In the genomic region with DNA sequence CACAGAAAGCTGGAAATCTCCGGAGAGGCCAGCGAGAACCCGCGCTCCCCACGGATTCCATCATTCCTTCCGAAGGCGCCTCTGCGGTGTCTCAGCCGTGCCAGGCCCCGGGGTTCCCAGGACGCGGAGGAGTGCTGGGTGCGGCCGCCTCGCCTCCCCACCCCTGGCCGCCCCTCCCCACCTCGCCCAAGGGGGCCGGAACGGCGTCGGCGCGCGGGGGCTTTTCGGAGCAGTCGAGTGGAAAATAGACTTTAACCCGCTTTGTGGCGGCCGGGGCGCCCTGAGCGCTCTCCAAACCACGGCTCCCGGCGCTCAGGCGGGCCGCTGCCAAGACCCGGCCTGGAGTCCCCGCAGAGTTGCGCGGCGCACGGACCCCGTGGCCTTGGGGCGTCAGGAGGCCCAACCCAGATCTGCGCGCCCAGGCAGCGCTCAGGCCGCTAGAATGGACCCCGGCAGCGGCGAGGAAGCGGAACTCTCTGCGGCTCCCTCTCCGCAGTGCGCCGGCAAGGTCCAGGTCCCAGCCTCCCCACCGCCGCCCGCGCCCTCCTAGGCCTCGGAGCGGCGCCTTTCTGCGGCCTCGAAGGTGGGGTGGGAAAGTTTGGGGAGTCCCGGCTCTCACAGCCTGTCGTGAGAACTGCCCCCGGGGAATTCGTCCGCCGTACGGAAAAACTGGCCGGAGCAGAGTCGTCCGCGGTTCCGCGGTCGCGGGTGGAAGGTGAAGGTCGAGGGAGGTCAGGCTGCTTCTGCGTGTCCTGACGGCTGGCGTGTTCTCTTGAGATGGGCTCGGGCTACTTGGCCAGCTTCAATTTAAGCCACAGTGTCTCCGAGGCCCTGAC, we compare ENCODE assay signal across 1 cellular context.
A peak's percentile ranks its signal among the peaks of the same experiment; 100 is the strongest.
TF ChIP-seq lines count a peak whose summit lies in the region.

No MANE protein-coding gene starts in this region.

TF ChIP-seq in HepG2, 621 proteins besides CTCF, POLR2A, EP300 and RAD21 (continued from another document and continues in another):
- TF ChIP-seq, protein P1, sequence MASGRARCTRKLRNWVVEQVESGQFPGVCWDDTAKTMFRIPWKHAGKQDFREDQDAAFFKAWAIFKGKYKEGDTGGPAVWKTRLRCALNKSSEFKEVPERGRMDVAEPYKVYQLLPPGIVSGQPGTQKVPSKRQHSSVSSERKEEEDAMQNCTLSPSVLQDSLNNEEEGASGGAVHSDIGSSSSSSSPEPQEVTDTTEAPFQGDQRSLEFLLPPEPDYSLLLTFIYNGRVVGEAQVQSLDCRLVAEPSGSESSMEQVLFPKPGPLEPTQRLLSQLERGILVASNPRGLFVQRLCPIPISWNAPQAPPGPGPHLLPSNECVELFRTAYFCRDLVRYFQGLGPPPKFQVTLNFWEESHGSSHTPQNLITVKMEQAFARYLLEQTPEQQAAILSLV (CRISPR knock-in tag; IDR thresholded peaks at IDR 0.05; ENCODE audit: borderline replicate concordance), result peak; percentile 68; the same call in 1 of the 2 replicates
- TF ChIP-seq FLYWCH1 (CRISPR knock-in tag; IDR thresholded peaks at IDR 0.05) (no peak), ZNF780A (CRISPR knock-in tag; IDR thresholded peaks at IDR 0.05) (no peak), PHF5A (CRISPR knock-in tag; IDR thresholded peaks at IDR 0.05; ENCODE audit: low read depth, unreplicated experiment) (no peak), ZNF557 (CRISPR knock-in tag; IDR thresholded peaks at IDR 0.05) (0 out of 2 replicates have a peak, but pooled peaks have one; percentile 24), POLR2G (IDR thresholded peaks at IDR 0.05; ENCODE audit: low read depth, low read length) (peak; percentile 39; the same call in 1 of the 2 replicates), ZNF567 (CRISPR knock-in tag; IDR thresholded peaks at IDR 0.05; ENCODE audit: borderline replicate concordance) (peak; percentile 39; the same call in 1 of the 2 replicates), DNMT1 (CRISPR knock-in tag; IDR thresholded peaks at IDR 0.05) (no peak), SOX6 (IDR thresholded peaks at IDR 0.05) (no peak), SOX6 (CRISPR knock-in tag; IDR thresholded peaks at IDR 0.05) (peak; percentile 63), ZMYM3 (CRISPR knock-in tag; IDR thresholded peaks at IDR 0.05) (peak; percentile 81), ZNF75D (CRISPR knock-in tag; IDR thresholded peaks at IDR 0.05; ENCODE audit: borderline replicate concordance) (no peak), TBX2 (CRISPR knock-in tag; IDR thresholded peaks at IDR 0.05; ENCODE audit: borderline replicate concordance) (peak; percentile 68; the same call in 1 of the 2 replicates), MZF1 (CRISPR knock-in tag; IDR thresholded peaks at IDR 0.05; ENCODE audit: borderline replicate concordance) (0 out of 2 replicates have a peak, but pooled peaks have one; percentile 27), ZFYVE20 (CRISPR knock-in tag; IDR thresholded peaks at IDR 0.05; ENCODE audit: borderline replicate concordance, low read depth) (no peak), ZSCAN12 (CRISPR knock-in tag; IDR thresholded peaks at IDR 0.05) (no peak), ZNF839 (CRISPR knock-in tag; IDR thresholded peaks at IDR 0.05; ENCODE audit: borderline replicate concordance) (no peak), RFXANK (CRISPR knock-in tag; IDR thresholded peaks at IDR 0.05) (peak; percentile 58; the same call in 1 of the 2 replicates), ATF1 (CRISPR knock-in tag; IDR thresholded peaks at IDR 0.05) (no peak)
- TF ChIP-seq, protein P2, sequence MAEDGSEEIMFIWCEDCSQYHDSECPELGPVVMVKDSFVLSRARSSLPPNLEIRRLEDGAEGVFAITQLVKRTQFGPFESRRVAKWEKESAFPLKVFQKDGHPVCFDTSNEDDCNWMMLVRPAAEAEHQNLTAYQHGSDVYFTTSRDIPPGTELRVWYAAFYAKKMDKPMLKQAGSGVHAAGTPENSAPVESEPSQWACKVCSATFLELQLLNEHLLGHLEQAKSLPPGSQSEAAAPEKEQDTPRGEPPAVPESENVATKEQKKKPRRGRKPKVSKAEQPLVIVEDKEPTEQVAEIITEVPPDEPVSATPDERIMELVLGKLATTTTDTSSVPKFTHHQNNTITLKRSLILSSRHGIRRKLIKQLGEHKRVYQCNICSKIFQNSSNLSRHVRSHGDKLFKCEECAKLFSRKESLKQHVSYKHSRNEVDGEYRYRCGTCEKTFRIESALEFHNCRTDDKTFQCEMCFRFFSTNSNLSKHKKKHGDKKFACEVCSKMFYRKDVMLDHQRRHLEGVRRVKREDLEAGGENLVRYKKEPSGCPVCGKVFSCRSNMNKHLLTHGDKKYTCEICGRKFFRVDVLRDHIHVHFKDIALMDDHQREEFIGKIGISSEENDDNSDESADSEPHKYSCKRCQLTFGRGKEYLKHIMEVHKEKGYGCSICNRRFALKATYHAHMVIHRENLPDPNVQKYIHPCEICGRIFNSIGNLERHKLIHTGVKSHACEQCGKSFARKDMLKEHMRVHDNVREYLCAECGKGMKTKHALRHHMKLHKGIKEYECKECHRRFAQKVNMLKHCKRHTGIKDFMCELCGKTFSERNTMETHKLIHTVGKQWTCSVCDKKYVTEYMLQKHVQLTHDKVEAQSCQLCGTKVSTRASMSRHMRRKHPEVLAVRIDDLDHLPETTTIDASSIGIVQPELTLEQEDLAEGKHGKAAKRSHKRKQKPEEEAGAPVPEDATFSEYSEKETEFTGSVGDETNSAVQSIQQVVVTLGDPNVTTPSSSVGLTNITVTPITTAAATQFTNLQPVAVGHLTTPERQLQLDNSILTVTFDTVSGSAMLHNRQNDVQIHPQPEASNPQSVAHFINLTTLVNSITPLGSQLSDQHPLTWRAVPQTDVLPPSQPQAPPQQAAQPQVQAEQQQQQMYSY (CRISPR knock-in tag; IDR thresholded peaks at IDR 0.05), result peak; percentile 100
- TF ChIP-seq, protein P3, sequence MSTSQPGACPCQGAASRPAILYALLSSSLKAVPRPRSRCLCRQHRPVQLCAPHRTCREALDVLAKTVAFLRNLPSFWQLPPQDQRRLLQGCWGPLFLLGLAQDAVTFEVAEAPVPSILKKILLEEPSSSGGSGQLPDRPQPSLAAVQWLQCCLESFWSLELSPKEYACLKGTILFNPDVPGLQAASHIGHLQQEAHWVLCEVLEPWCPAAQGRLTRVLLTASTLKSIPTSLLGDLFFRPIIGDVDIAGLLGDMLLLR (CRISPR knock-in tag; IDR thresholded peaks at IDR 0.05), result peak; percentile 87; the same call in 1 of the 2 replicates
- TF ChIP-seq, protein P4, sequence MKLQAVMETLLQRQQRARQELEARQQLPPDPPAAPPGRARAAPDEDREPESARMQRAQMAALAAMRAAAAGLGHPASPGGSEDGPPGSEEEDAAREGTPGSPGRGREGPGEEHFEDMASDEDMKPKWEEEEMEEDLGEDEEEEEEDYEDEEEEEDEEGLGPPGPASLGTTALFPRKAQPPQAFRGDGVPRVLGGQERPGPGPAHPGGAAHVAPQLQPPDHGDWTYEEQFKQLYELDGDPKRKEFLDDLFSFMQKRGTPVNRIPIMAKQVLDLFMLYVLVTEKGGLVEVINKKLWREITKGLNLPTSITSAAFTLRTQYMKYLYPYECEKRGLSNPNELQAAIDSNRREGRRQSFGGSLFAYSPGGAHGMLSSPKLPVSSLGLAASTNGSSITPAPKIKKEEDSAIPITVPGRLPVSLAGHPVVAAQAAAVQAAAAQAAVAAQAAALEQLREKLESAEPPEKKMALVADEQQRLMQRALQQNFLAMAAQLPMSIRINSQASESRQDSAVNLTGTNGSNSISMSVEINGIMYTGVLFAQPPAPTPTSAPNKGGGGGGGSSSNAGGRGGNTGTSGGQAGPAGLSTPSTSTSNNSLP (IDR thresholded peaks at IDR 0.05; ENCODE audit: low read depth, low read length), result no peak
- TF ChIP-seq, protein P5, sequence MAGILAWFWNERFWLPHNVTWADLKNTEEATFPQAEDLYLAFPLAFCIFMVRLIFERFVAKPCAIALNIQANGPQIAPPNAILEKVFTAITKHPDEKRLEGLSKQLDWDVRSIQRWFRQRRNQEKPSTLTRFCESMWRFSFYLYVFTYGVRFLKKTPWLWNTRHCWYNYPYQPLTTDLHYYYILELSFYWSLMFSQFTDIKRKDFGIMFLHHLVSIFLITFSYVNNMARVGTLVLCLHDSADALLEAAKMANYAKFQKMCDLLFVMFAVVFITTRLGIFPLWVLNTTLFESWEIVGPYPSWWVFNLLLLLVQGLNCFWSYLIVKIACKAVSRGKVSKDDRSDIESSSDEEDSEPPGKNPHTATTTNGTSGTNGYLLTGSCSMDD (CRISPR knock-in tag; IDR thresholded peaks at IDR 0.05), result no peak
- TF ChIP-seq, protein P6, sequence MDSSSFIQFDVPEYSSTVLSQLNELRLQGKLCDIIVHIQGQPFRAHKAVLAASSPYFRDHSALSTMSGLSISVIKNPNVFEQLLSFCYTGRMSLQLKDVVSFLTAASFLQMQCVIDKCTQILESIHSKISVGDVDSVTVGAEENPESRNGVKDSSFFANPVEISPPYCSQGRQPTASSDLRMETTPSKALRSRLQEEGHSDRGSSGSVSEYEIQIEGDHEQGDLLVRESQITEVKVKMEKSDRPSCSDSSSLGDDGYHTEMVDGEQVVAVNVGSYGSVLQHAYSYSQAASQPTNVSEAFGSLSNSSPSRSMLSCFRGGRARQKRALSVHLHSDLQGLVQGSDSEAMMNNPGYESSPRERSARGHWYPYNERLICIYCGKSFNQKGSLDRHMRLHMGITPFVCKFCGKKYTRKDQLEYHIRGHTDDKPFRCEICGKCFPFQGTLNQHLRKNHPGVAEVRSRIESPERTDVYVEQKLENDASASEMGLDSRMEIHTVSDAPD (CRISPR knock-in tag; IDR thresholded peaks at IDR 0.05), result peak; percentile 84
- TF ChIP-seq, protein P7, sequence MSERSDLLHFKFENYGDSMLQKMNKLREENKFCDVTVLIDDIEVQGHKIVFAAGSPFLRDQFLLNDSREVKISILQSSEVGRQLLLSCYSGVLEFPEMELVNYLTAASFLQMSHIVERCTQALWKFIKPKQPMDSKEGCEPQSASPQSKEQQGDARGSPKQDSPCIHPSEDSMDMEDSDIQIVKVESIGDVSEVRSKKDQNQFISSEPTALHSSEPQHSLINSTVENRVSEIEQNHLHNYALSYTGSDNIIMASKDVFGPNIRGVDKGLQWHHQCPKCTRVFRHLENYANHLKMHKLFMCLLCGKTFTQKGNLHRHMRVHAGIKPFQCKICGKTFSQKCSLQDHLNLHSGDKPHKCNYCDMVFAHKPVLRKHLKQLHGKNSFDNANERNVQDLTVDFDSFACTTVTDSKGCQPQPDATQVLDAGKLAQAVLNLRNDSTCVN (CRISPR knock-in tag; IDR thresholded peaks at IDR 0.05; ENCODE audit: borderline replicate concordance), result peak; percentile 72; the same call in 1 of the 2 replicates
- TF ChIP-seq, protein P8, sequence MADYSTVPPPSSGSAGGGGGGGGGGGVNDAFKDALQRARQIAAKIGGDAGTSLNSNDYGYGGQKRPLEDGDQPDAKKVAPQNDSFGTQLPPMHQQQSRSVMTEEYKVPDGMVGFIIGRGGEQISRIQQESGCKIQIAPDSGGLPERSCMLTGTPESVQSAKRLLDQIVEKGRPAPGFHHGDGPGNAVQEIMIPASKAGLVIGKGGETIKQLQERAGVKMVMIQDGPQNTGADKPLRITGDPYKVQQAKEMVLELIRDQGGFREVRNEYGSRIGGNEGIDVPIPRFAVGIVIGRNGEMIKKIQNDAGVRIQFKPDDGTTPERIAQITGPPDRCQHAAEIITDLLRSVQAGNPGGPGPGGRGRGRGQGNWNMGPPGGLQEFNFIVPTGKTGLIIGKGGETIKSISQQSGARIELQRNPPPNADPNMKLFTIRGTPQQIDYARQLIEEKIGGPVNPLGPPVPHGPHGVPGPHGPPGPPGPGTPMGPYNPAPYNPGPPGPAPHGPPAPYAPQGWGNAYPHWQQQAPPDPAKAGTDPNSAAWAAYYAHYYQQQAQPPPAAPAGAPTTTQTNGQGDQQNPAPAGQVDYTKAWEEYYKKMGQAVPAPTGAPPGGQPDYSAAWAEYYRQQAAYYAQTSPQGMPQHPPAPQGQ (CRISPR knock-in tag; IDR thresholded peaks at IDR 0.05; ENCODE audit: borderline replicate concordance), result no peak
- TF ChIP-seq, protein P9, sequence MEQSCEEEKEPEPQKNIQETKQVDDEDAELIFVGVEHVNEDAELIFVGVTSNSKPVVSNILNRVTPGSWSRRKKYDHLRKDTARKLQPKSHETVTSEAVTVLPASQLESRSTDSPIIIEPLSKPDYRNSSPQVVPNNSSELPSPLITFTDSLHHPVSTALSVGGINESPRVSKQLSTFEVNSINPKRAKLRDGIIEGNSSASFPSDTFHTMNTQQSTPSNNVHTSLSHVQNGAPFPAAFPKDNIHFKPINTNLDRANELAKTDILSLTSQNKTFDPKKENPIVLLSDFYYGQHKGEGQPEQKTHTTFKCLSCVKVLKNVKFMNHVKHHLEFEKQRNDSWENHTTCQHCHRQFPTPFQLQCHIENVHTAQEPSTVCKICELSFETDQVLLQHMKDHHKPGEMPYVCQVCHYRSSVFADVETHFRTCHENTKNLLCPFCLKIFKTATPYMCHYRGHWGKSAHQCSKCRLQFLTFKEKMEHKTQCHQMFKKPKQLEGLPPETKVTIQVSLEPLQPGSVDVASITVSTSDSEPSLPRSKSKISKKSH (CRISPR knock-in tag; IDR thresholded peaks at IDR 0.05; ENCODE audit: borderline replicate concordance), result no peak
